In genomic region chr2:85843543-85843942, GRCh38 we compare ENCODE assay signal across 1 cellular context.
TF ChIP-seq lines count a peak whose summit lies in the region.

No MANE protein-coding gene starts in this region.

TF ChIP-seq in IMR-90, 13 proteins besides CTCF, POLR2A, EP300 and RAD21 (continued from another document):
- TF ChIP-seq ELK1 (IDR thresholded peaks at IDR 0.05; ENCODE audit: borderline replicate concordance, low read depth, low read length) (no peak), BHLHE40 (IDR thresholded peaks at IDR 0.05; ENCODE audit: low read depth, low read length) (no peak), FOS (IDR thresholded peaks at IDR 0.05; ENCODE audit: low read depth, low read length) (no peak), CHD1 (IDR thresholded peaks at IDR 0.05; ENCODE audit: low read depth, low read length) (no peak), MXI1 (IDR thresholded peaks at IDR 0.05; ENCODE audit: borderline replicate concordance, low read depth, low read length) (no peak), NFE2L2 (IDR thresholded peaks at IDR 0.05; ENCODE audit: low read depth, low read length) (no peak), MAFK (IDR thresholded peaks at IDR 0.05; ENCODE audit: low read depth, low read length) (no peak), CEBPB (IDR thresholded peaks at IDR 0.05; ENCODE audit: low read depth, low read length) (no peak)
